ENCODE assay signal across 23 cellular contexts in the genomic region with DNA sequence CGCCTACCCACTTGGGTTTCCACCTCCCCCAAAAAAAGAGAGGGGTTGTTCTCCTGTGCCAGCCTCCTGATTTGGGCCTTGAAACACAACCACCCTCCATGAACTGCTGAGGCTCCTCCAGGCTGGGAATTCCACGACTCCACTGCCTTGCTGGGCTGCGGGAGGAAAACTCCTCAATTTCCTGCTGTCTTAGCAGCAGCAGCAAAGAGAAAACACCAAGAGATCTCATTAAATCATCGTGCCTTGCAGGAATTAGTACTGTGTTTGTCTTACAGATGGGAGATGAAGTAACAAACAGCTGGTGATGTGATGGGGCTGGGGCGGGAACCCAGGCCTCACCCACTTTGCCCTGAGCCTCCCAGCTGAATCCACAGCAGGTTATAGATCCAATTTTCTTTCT. TPM values are rescaled to one million over a fixed set of nuclear protein-coding genes. Genes with fewer than 3 reads are reported as not detected.
"Had no signal": no experiment of that assay in that cellular context is flagged by ENCODE, and none has a peak within 500 bp of the region (broad histone marks: within the 10 kb centered on the region; RNA-seq: fewer than 3 reads in every experiment).

No MANE protein-coding gene starts in this region.

- H3K9me3 ChIP-seq: SJSA1 had no signal

- H3K27ac Mint-ChIP-seq: IgD-negative memory B cell had no signal

- H3K27ac ChIP-seq: HL-60, KMS-11, SJSA1, SK-N-MC had no signal

- H3K9me3 Mint-ChIP-seq: IgD-negative memory B cell had no signal

- DNase-seq: Kasumi-1, MM.1S, NCI-H1048, NCI-H1105, NCI-H1417, NCI-H1436 treated with DMSO at 0.1 percent for 48 hours, NCI-H1694, NCI-H187 treated with DMSO at 0.1 percent for 48 hours, NCI-H2029 treated with DMSO at 0.1 percent for 48 hours, NCI-H226, NCI-H446, NCI-H510A, NCI-H524 treated with DMSO at 0.1 percent for 48 hours, Right ventricle myocardium superior, RPMI8226, SIG-M5 had no signal

- H3K4me2 ChIP-seq: KMS-11 had no signal

- H3K36me3 ChIP-seq: SJSA1 had no signal

- H3K4me3 ChIP-seq: K562, SJSA1, SK-N-MC had no signal

- ATAC-seq: K562 had no signal

- H3K4me1 ChIP-seq: SJSA1 had no signal

RNA-seq across cellular contexts. Expression of gene BPIFB1, which starts 29.0 kb away (rescaled TPM):
- total RNA-seq: K562, M059J, Right ventricle myocardium superior, SJSA1 had no signal
